In genomic region chr7:155556725-155557124, GRCh38 we compare ENCODE assay signal across 1 cellular context.
TF ChIP-seq lines count a peak whose summit lies in the region.

No MANE protein-coding gene starts in this region.

TF ChIP-seq in GM23338, 12 proteins besides CTCF, POLR2A, EP300 and RAD21 (continued from another document):
- TF ChIP-seq ZNF462 (CRISPR knock-in tag; IDR thresholded peaks at IDR 0.05) (no peak), REST (IDR thresholded peaks at IDR 0.05; ENCODE audit: unreplicated experiment) (no peak)
